ENCODE assay signal across 20 cellular contexts in genomic region chr11:1287928-1288327, GRCh38. TPM values are rescaled to one million over a fixed set of nuclear protein-coding genes. Genes with fewer than 3 reads are reported as not detected.
A peak's percentile ranks its signal among the peaks of the same experiment; 100 is the strongest.
DNase-seq lines count a peak whose midpoint lies in the region; ATAC-seq, FAIRE-seq and TF ChIP-seq lines count a peak whose summit lies in the region.
"Had no signal": no experiment of that assay in that cellular context is flagged by ENCODE, and none has a peak within 500 bp of the region (broad histone marks: within the 10 kb centered on the region; RNA-seq: fewer than 3 reads in every experiment).

No MANE protein-coding gene starts in this region.

- H3K4me2 ChIP-seq in neuronal stem cell (ENCODE audit: insufficient read depth, low read length, poor library complexity, severe bottlenecking): no peak overlapping the region
- H3K4me2 ChIP-seq: A549, GM23338 had no signal

- H3K79me1 ChIP-seq in neuronal stem cell (ENCODE audit: low read depth, low read length): peaks cover 18% of the 10 kb centered on the region

- no peak for ATAC-seq in Right ventricle myocardium inferior
- ATAC-seq in GM18502 (IDR thresholded peaks at IDR 0.05; ENCODE audit: poor library complexity, unreplicated experiment): no peak
- ATAC-seq: A549, GM23338 had no signal

- WGBS in neuronal stem cell (ENCODE audit: extremely low coverage in 2 of 2, insufficient read length in 2 of 2, insufficient replicate concordance in 1 of 2), 2 donors: no CpG with 5 or more reads among the region's 9 CpGs

- H3K4me3 ChIP-seq in right atrium auricular region: no peak overlapping the region
- no peak overlapping the region for H3K4me3 ChIP-seq in kidney (ENCODE audit: low read length in 2 of 2)
- peak overlapping the region in 1 of 2 donors; percentile 37 for H3K4me3 ChIP-seq in neuronal stem cell (ENCODE audit: low read length in 2 of 2)
- H3K4me3 ChIP-seq in coronary artery: no peak overlapping the region
- H3K4me3 ChIP-seq: A549, GM23338 had no signal

- intact Hi-C loops in Right ventricle myocardium inferior (cut with DNase I): no loop called here
- intact Hi-C loops in kidney (cut with DNase I): no loop called here

- no peak overlapping the region for H2BK120ac ChIP-seq in neuronal stem cell (ENCODE audit: low read depth, low read length)

- no peak overlapping the region for H4K8ac ChIP-seq in neuronal stem cell (ENCODE audit: low read depth, low read length)

- peak; percentile 18 for DNase-seq in Right ventricle myocardium inferior (ENCODE audit: missing footprints)
- DNase-seq in right atrium auricular region (ENCODE audit: low spot score): no peak
- DNase-seq in kidney: peak; percentile 66
- no peak for DNase-seq in neuronal stem cell (ENCODE audit: low spot score)
- DNase-seq in NK-92 treated with Interleukin-12 subunit alpha and Interleukin-12 subunit beta, amount 100 ng/mL, for 24 hours (lab: John Stamatoyannopoulos, UW): no peak
- no peak for DNase-seq in coronary artery (ENCODE audit: low spot score)
- DNase-seq: AML-193; Caco-2; CD4-positive, alpha-beta T cell; HCEC 1CT had no signal

- H3K14ac ChIP-seq in neuronal stem cell (ENCODE audit: low read length): no peak overlapping the region

- H3K9me3 ChIP-seq in right atrium auricular region: no peaks in the 10 kb centered on the region
- no peaks in the 10 kb centered on the region for H3K9me3 ChIP-seq in kidney (ENCODE audit: control insufficient read depth in 1 of 2, low read length in 2 of 2)
- no peaks in the 10 kb centered on the region for H3K9me3 ChIP-seq in neuronal stem cell (replicated peaks in 1 of 2; ENCODE audit: control insufficient read depth in 2 of 2, insufficient read depth in 1 of 2, low read depth in 1 of 2, low read length in 2 of 2)
- H3K9me3 ChIP-seq: A549, Caco-2 had no signal

- H3K27me3 ChIP-seq in right atrium auricular region (no peaks in the 10 kb centered on the region), neuronal stem cell (ENCODE audit: control insufficient read depth in 3 of 3, insufficient read depth in 3 of 3, low read depth in 1 of 3, low read length in 3 of 3) (no peaks in the 10 kb centered on the region)

- no peak overlapping the region for H3K9ac ChIP-seq in kidney (ENCODE audit: low read length in 2 of 2)
- H3K9ac ChIP-seq in neuronal stem cell (ENCODE audit: low read depth, low read length, poor library complexity): no peak overlapping the region

- no peak overlapping the region for H2BK5ac ChIP-seq in neuronal stem cell (ENCODE audit: low read length)

- H2AK5ac ChIP-seq in neuronal stem cell (ENCODE audit: low read depth, low read length): no peak overlapping the region

- H3K27ac ChIP-seq in right atrium auricular region (no peak overlapping the region), angular gyrus (ENCODE audit: low read depth, low read length) (peak overlapping the region; percentile 38), kidney (ENCODE audit: low read depth in 2 of 2, low read length in 2 of 2) (no peak overlapping the region), neuronal stem cell (replicated peaks; ENCODE audit: low read length) (no peak overlapping the region), coronary artery (no peak overlapping the region)
- H3K27ac ChIP-seq: 22Rv1, A549, C4-2B had no signal

- H3K18ac ChIP-seq in neuronal stem cell (ENCODE audit: low read length): no peak overlapping the region

- H2BK12ac ChIP-seq in neuronal stem cell (ENCODE audit: low read length): no peak overlapping the region

- H2BK15ac ChIP-seq in neuronal stem cell (ENCODE audit: low read length): no peak overlapping the region

- peaks cover 80% of the 10 kb centered on the region for H3K36me3 ChIP-seq in right atrium auricular region
- H3K36me3 ChIP-seq in kidney (ENCODE audit: control insufficient read depth in 1 of 2, insufficient read depth in 2 of 2, low read length in 2 of 2): peaks cover 30 to 35% of the 10 kb centered on the region in 2 donors
- peaks cover 37 to 78% of the 10 kb centered on the region in 2 donors for H3K36me3 ChIP-seq in neuronal stem cell (replicated peaks in 1 of 2; ENCODE audit: control insufficient read depth in 2 of 2, insufficient read depth in 2 of 2, low read length in 2 of 2)

- TF ChIP-seq CTCF in right atrium auricular region (IDR thresholded peaks at IDR 0.05): no peak
- no peak for TF ChIP-seq CTCF in kidney (IDR thresholded peaks at IDR 0.05; ENCODE audit: borderline replicate concordance, extremely low read depth, insufficient read depth)
- TF ChIP-seq CTCF in coronary artery (IDR thresholded peaks at IDR 0.05): no peak

- H3K4me1 ChIP-seq in right atrium auricular region (no peaks in the 10 kb centered on the region), kidney (ENCODE audit: control insufficient read depth in 1 of 2, insufficient read depth in 1 of 2, low read depth in 1 of 2, low read length in 2 of 2) (no peaks in the 10 kb centered on the region), neuronal stem cell (ENCODE audit: control insufficient read depth in 2 of 2, insufficient read depth in 1 of 2, low read depth in 1 of 2, low read length in 2 of 2) (no peaks in the 10 kb centered on the region)
- H3K4me1 ChIP-seq: A549, Caco-2 had no signal

- H3K4ac ChIP-seq in neuronal stem cell (ENCODE audit: low read length): no peak overlapping the region

- H2AFZ ChIP-seq in neuronal stem cell (ENCODE audit: low read length): no peak overlapping the region
- H2AFZ ChIP-seq: GM23338 had no signal

- FAIRE-seq in kidney (lab: Jason Lieb, UNC): no peak
- FAIRE-seq: A549, D721Med, G401.6, GM12891, H54 had no signal

- H3K23ac ChIP-seq in neuronal stem cell (ENCODE audit: low read depth, low read length, poor library complexity): peak overlapping the region; percentile 31

- H4K91ac ChIP-seq in neuronal stem cell (ENCODE audit: low read depth, low read length, poor library complexity): no peak overlapping the region

RNA-seq across cellular contexts. Expression of gene TOLLIP, which starts 21.5 kb away (rescaled TPM):
- 46.8 TPM for total RNA-seq in Right ventricle myocardium inferior
- 10 to 100 TPM; 29.6 to 41.0 TPM for total RNA-seq in right atrium auricular region
- 65.5 TPM for total RNA-seq in kidney
- 88.0 TPM for polyA plus RNA-seq in kidney (ENCODE audit: insufficient read depth, low read depth, low replicate concordance)
- 16.5 TPM for polyA plus RNA-seq in neuronal stem cell (2013, experiment 1 of 2)
- 15.3 TPM for polyA plus RNA-seq in neuronal stem cell (2013, experiment 2 of 2)

Comparison
In these comparisons a context has a peak if more than half of its experiments do, and no peak if none do; other contexts are left out.
1. DNase-seq: peak in Right ventricle myocardium inferior (single experiment) and kidney (single experiment); none in right atrium auricular region (single experiment), neuronal stem cell (single experiment), NK-92 treated with Interleukin-12 subunit alpha and Interleukin-12 subunit beta, amount 100 ng/mL, for 24 hours (single experiment) and coronary artery (single experiment).